8 cellular contexts compared by ENCODE assay signal in the genomic region with DNA sequence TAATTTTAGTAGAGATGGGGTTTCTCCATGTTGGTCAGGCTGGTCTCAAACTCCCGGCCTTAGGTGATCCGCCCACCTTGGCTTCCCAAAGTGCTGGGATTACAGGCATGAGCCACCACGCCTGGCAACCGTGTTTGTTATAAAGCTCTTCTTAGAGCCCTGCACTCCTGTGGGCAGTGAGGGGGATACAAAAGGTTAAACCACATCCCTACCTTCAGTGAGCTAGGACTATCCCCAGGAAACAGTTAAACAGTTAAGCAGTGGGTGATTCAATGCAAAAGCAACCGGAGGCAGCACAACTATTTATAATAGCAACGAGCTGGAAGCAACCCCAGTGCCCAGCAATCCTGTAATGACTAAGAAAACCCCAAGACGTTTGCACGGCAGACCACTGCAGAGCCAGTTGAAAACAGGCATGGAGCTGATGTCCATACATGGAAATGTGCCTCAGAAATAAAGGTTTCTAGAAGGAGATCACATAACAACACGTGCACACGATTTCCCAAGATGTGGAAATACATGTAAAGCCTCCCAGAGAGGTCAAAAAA.
A peak's percentile ranks its signal among the peaks of the same experiment; 100 is the strongest.
DNase-seq lines count a peak whose midpoint lies in the region; ATAC-seq and TF ChIP-seq lines count a peak whose summit lies in the region.

No MANE protein-coding gene starts in this region.

- no peak overlapping the region for H2AK5ac ChIP-seq in H9 (ENCODE audit: insufficient read length, low read length)

- H3K23ac ChIP-seq in H9 (ENCODE audit: insufficient read length, low read depth, low read length): no peak overlapping the region

- no peak overlapping the region for H2BK5ac ChIP-seq in H9 (ENCODE audit: insufficient read length, low read length)

- CTCF ChIA-PET in AG04450 (lab: Charles Lee): interaction anchor here (1.8 to 2.4 kb wide), 2 partner anchors 47 to 50 kb away, joined by 7 to 14 read pairs; no protein-coding TSS in a partner anchor

- H3K9ac ChIP-seq in H9 (ENCODE audit: extremely low read depth, insufficient read length, low read length): no peak overlapping the region

- H3K4me1 Mint-ChIP-seq in T-helper 1 cell treated with Interleukin-12 subunit alpha and Interleukin-12 subunit beta and Interleukin-4 antibody, amounts not matched to agents 30 μg/mL and 1 μg/mL, for 36 hours (ENCODE audit: low read depth): peaks cover 18% of the 10 kb centered on the region
- H3K4me1 Mint-ChIP-seq in H9: no peaks in the 10 kb centered on the region

- peak; percentile 76 for ATAC-seq in GM19035 (IDR thresholded peaks at IDR 0.05; ENCODE audit: unreplicated experiment)
- peak; percentile 86 for ATAC-seq in HG03108 (IDR thresholded peaks at IDR 0.05; ENCODE audit: unreplicated experiment)

- H3K9me3 Mint-ChIP-seq in T-helper 1 cell treated with Interleukin-12 subunit alpha and Interleukin-12 subunit beta and Interleukin-4 antibody, amounts not matched to agents 30 μg/mL and 1 μg/mL, for 36 hours: no peaks in the 10 kb centered on the region
- H3K9me3 Mint-ChIP-seq in H9: peaks cover 0 to 3% of the 10 kb centered on the region in 2 experiments; a peak in 3 of 5 replicates

- no peaks in the 10 kb centered on the region for H3K79me2 ChIP-seq in H9 (ENCODE audit: insufficient read depth, low read length)

- H4K8ac ChIP-seq in H9 (replicated peaks; ENCODE audit: insufficient read length, low read depth, low read length): no peak overlapping the region

- no peak overlapping the region for H3K4me2 ChIP-seq in H9 (ENCODE audit: insufficient read depth, insufficient read length, low read length)

- peak; percentile 99 for DNase-seq in AG04450 (ENCODE audit: low read depth, low spot score)
- peak; percentile 77 for DNase-seq in right atrium auricular region (ENCODE audit: low spot score)
- no peak for DNase-seq in stimulated activated naive CD4-positive, alpha-beta T cell (lab: John Stamatoyannopoulos, UW)
- no peak for DNase-seq in H9
- no peak for DNase-seq in hippocampal formation (lab: John Stamatoyannopoulos, UW)

- H4K5ac ChIP-seq in H9 (ENCODE audit: insufficient read length, low read depth, low read length): no peak overlapping the region

- H3K56ac ChIP-seq in H9 (ENCODE audit: insufficient read length, low read depth, low read length): no peak overlapping the region

- H3K27ac Mint-ChIP-seq in T-helper 1 cell treated with Interleukin-12 subunit alpha and Interleukin-12 subunit beta and Interleukin-4 antibody, amounts not matched to agents 30 μg/mL and 1 μg/mL, for 36 hours: peak overlapping the region; percentile 65
- peak overlapping the region in 1 of 3 experiments; percentile 22; a peak in 1 of 7 replicates for H3K27ac Mint-ChIP-seq in H9

- H3K23me2 ChIP-seq in H9 (ENCODE audit: insufficient read length, low read depth, low read length, poor library complexity, severe bottlenecking): no peaks in the 10 kb centered on the region

- no peak overlapping the region for H3T11ph ChIP-seq in H9 (ENCODE audit: low read length)

- no peaks in the 10 kb centered on the region for H4K20me1 ChIP-seq in H9 (ENCODE audit: control insufficient read depth, insufficient read depth, insufficient read length)

- no peaks in the 10 kb centered on the region for H3K79me1 ChIP-seq in H9 (ENCODE audit: insufficient read depth, low read depth, low read length, poor library complexity, severe bottlenecking)

- no peak overlapping the region for H2BK15ac ChIP-seq in H9 (ENCODE audit: low read depth, low read length)

- POLR2A ChIA-PET in AG04450 (lab: Yijun Ruan, JAX): interaction anchor here (0.6 to 1.9 kb wide), 12 partner anchors 18 to 1078 kb away, joined by 3 to 14 read pairs (median 6); partner anchors contain the start of gene ZNF438

- H3K36me3 ChIP-seq in right atrium auricular region: no peaks in the 10 kb centered on the region

- H4K91ac ChIP-seq in H9 (ENCODE audit: insufficient read length, low read depth, low read length): no peak overlapping the region

- peaks cover 3% of the 10 kb centered on the region for H3K36me3 Mint-ChIP-seq in T-helper 1 cell treated with Interleukin-12 subunit alpha and Interleukin-12 subunit beta and Interleukin-4 antibody, amounts not matched to agents 30 μg/mL and 1 μg/mL, for 36 hours (ENCODE audit: low read depth)
- peaks cover 0 to 2% (median 0%) of the 10 kb centered on the region in 3 experiments; a peak in 3 of 7 replicates for H3K36me3 Mint-ChIP-seq in H9 (ENCODE audit: insufficient read depth in 1 of 3, low read depth in 3 of 3)

- no peak overlapping the region for H2AFZ ChIP-seq in H9 (ENCODE audit: low read length)

- no peak overlapping the region for H2BK12ac ChIP-seq in H9 (ENCODE audit: insufficient read length, low read depth, low read length)

- TF ChIP-seq CTCF in AG04450 (IDR thresholded peaks at IDR 0.05; ENCODE audit: low read depth, low read length) (no peak), right atrium auricular region (IDR thresholded peaks at IDR 0.05) (no peak), H9 (conservative IDR thresholded peaks at IDR 0.05) (no peak)

- no peak overlapping the region for H2BK120ac ChIP-seq in H9 (ENCODE audit: low read depth, low read length, poor library complexity, severe bottlenecking)

- H3K9me3 ChIP-seq in AG04450 (ENCODE audit: control insufficient read depth, insufficient read depth, low read length) (no peaks in the 10 kb centered on the region; the same call in 1 of the 2 replicates), right atrium auricular region (no peaks in the 10 kb centered on the region), H9 (ENCODE audit: control insufficient read depth, low read depth, low read length) (no peaks in the 10 kb centered on the region)

- H3K14ac ChIP-seq in H9 (ENCODE audit: insufficient read depth, low read length): no peak overlapping the region

- H3K4me3 ChIP-seq in AG04450 (ENCODE audit: low read depth, low read length) (no peak overlapping the region), right atrium auricular region (no peak overlapping the region)

- no peak overlapping the region for H3K4ac ChIP-seq in H9 (ENCODE audit: low read depth, low read length)

- H3K27me3 Mint-ChIP-seq in T-helper 1 cell treated with Interleukin-12 subunit alpha and Interleukin-12 subunit beta and Interleukin-4 antibody, amounts not matched to agents 30 μg/mL and 1 μg/mL, for 36 hours (ENCODE audit: low read depth): no peaks in the 10 kb centered on the region
- H3K27me3 Mint-ChIP-seq in H9 (ENCODE audit: low read depth): no peaks in the 10 kb centered on the region; the same call in 1 of the 2 replicates

- WGBS in H9 (ENCODE audit: extremely low coverage, insufficient read length, low lambda C conversion rate): no CpG with 5 or more reads among the region's 10 CpGs

- no peak overlapping the region for H3K4me3 Mint-ChIP-seq in T-helper 1 cell treated with Interleukin-12 subunit alpha and Interleukin-12 subunit beta and Interleukin-4 antibody, amounts not matched to agents 30 μg/mL and 1 μg/mL, for 36 hours
- H3K4me3 Mint-ChIP-seq in H9: no peak overlapping the region

- no peak overlapping the region for H2BK20ac ChIP-seq in H9 (ENCODE audit: low read depth, low read length, poor library complexity, severe bottlenecking)

- H3K27ac ChIP-seq in AG04450 (ENCODE audit: low read depth, low read length) (peak overlapping the region; percentile 95), right atrium auricular region (no peak overlapping the region), H9 (ENCODE audit: insufficient read length, low read depth, low read length) (no peak overlapping the region)

- H3K27me3 ChIP-seq in AG04450 (ENCODE audit: control insufficient read depth, insufficient read depth, low read length): no peaks in the 10 kb centered on the region
- no peaks in the 10 kb centered on the region for H3K27me3 ChIP-seq in right atrium auricular region
- no peaks in the 10 kb centered on the region for H3K27me3 ChIP-seq in H9 (ENCODE audit: insufficient read depth, low read length)

- no peaks in the 10 kb centered on the region for H3K4me1 ChIP-seq in right atrium auricular region
- no peaks in the 10 kb centered on the region for H3K4me1 ChIP-seq in H9 (ENCODE audit: insufficient read depth, low read length)

- no peak overlapping the region for H3K18ac ChIP-seq in H9 (ENCODE audit: insufficient read length, low read depth, low read length)

Comparison
In these comparisons a context has a peak if more than half of its experiments do, and no peak if none do; other contexts are left out.
1. DNase-seq: peak in AG04450 (single experiment) and right atrium auricular region (single experiment); none in stimulated activated naive CD4-positive, alpha-beta T cell (0 of 6), H9 (single experiment) and hippocampal formation (0 of 2).